In the genomic region with DNA sequence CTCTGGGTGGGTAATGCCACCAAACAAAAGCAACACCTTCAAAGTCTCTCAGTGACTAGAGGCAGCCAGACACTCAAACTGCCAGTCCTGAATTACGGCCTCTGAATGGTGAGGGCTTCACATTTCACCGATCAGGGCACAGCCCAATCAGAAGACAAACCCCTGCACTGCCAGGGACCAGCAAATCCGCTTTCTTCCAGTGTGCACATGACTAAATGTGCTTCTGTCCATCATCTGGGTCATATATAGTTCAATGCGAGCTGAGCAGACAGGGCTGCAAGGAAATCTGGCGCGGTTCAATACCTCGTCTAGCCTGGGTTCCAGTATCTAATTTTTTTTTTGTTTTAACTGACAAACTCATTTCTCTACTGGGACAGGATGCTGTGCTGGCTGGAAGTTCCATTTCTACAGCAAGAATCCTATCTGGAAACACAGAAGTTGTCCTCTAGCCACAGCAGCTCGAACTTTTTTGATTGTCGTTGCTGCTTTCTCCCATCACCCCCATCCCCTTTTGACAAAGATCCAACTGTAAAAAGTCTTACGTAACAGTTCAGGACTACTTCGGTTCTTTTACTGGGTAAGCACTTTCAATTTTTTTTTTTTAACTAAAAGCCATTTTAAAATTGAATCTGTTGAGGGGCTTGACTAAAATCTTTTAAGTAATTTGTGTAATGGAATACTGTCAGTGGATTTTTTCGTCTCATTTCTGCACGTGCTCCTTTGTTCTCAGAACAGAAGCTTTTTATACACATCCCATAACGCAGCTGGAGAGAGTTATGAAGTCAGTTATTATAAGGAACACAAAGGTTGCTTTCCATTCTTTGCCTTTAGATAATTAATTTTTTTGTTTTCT, we compare ENCODE assay signal across 8 cellular contexts.
DNase-seq lines count a peak whose midpoint lies in the region; ATAC-seq and TF ChIP-seq lines count a peak whose summit lies in the region.

No MANE protein-coding gene starts in this region.

- peak overlapping the region; percentile 100 for H3K27ac ChIP-seq in endodermal cell (ENCODE audit: low read depth, low read length)

- no peaks in the 10 kb centered on the region for H3K36me3 ChIP-seq in endodermal cell (ENCODE audit: control insufficient read depth, insufficient read depth, low read length)

- TF ChIP-seq CTCF in endodermal cell (conservative IDR thresholded peaks at IDR 0.05), result no peak

- H3K4me1 Mint-ChIP-seq in endodermal cell, result peaks cover 33% of the 10 kb centered on the region

- H3K36me3 Mint-ChIP-seq in endodermal cell (ENCODE audit: low read depth), result no peaks in the 10 kb centered on the region

- WGBS in endodermal cell (ENCODE audit: insufficient coverage in 1 of 2, insufficient read length in 1 of 2), 2 experiments, result 29 to 50% methylated on average over 8 to 14 of the region's 14 CpGs

- H3K9me3 ChIP-seq in endodermal cell (ENCODE audit: control insufficient read depth, low read length), result no peaks in the 10 kb centered on the region

- peaks cover 9% of the 10 kb centered on the region for H3K4me1 ChIP-seq in endodermal cell (ENCODE audit: control insufficient read depth, insufficient read depth, low read length)

- DNase-seq in AG08395 (ENCODE audit: low spot score) (peak; percentile 89), NCI-H2107 (lab: John Stamatoyannopoulos, UW) (peak; percentile 76), endodermal cell (peak; percentile 86), lung microvascular endothelial cell (ENCODE audit: low read depth in 2 of 2) (peak; percentile 94 to 96)
- DNase-seq in activated CD4-positive, alpha-beta T cell treated with anti-CD3 and anti-CD28 coated beads for 4 hours, result peak; percentile 3 to 4
- DNase-seq in stimulated activated CD8-positive, alpha-beta memory T cell treated with anti-CD3 and anti-CD28 coated beads, Interleukin-12 subunit alpha, Interleukin-12 subunit beta, amount 100 ng/mL, for 4 hours (ENCODE audit: low read depth), result peak; percentile 18

- no peaks in the 10 kb centered on the region for H3K9me3 Mint-ChIP-seq in endodermal cell

- ATAC-seq in GM18517 (IDR thresholded peaks at IDR 0.05; ENCODE audit: unreplicated experiment), result peak; percentile 87
- ATAC-seq in HG03066 (IDR thresholded peaks at IDR 0.05; ENCODE audit: low read depth, unreplicated experiment), result peak; percentile 87

- H3K9ac ChIP-seq in endodermal cell (ENCODE audit: extremely low read depth, low read length, poor library complexity, severe bottlenecking), result peak overlapping the region; percentile 73

- H3K27me3 Mint-ChIP-seq in endodermal cell (ENCODE audit: insufficient read depth), result no peaks in the 10 kb centered on the region

- H3K4me3 ChIP-seq in endodermal cell (ENCODE audit: low read length), result peak overlapping the region; percentile 76

- H3K27ac Mint-ChIP-seq in endodermal cell, result peak overlapping the region; percentile 99

- peak overlapping the region; percentile 67 for H3K4me3 Mint-ChIP-seq in endodermal cell

- no peaks in the 10 kb centered on the region for H3K27me3 ChIP-seq in endodermal cell (ENCODE audit: control insufficient read depth, insufficient read depth, low read length, poor library complexity, severe bottlenecking)

Comparison
In these comparisons a context has a peak if more than half of its experiments do, and no peak if none do; other contexts are left out.
1. Peak in every context shown above with its lines: DNase-seq, ATAC-seq, H3K4me3 ChIP-seq and H3K27ac ChIP-seq.
2. DNase-seq: peak in every context shown above with its lines; median percentile 95 in lung microvascular endothelial cell; 89 in AG08395; 86 in endodermal cell; 76 in NCI-H2107; 18 in stimulated activated CD8-positive, alpha-beta memory T cell treated with anti-CD3 and anti-CD28 coated beads, Interleukin-12 subunit alpha, Interleukin-12 subunit beta, amount 100 ng/mL, for 4 hours; 4 in activated CD4-positive, alpha-beta T cell treated with anti-CD3 and anti-CD28 coated beads for 4 hours.